ENCODE assay signal across 16 cellular contexts in genomic region chr10:48251525-48252353, GRCh38. TPM values are rescaled to one million over a fixed set of nuclear protein-coding genes. Genes with fewer than 3 reads are reported as not detected.
DNase-seq lines count a peak whose midpoint lies in the region; ATAC-seq and TF ChIP-seq lines count a peak whose summit lies in the region.
"Had no signal": no experiment of that assay in that cellular context is flagged by ENCODE, and none has a peak within 500 bp of the region (broad histone marks: within the 10 kb centered on the region; RNA-seq: fewer than 3 reads in every experiment).

No MANE protein-coding gene starts in this region.

- H3K4me3 Mint-ChIP-seq in Calu3 (ENCODE audit: low read depth, unreplicated experiment), result no peak overlapping the region
- no peak overlapping the region for H3K4me3 Mint-ChIP-seq in HFFc6
- H3K4me3 Mint-ChIP-seq: CD4-positive, alpha-beta T cell; naive B cell; T-helper 1 cell treated with Interleukin-12 subunit alpha and Interleukin-12 subunit beta and Interleukin-4 antibody, amounts not matched to agents 30 μg/mL and 1 μg/mL, for 36 hours had no signal

- H3K27ac Mint-ChIP-seq in Calu3 (ENCODE audit: unreplicated experiment), result no peak overlapping the region
- no peak overlapping the region for H3K27ac Mint-ChIP-seq in HFFc6
- H3K27ac Mint-ChIP-seq: CD4-positive, alpha-beta T cell; naive B cell; T-helper 1 cell treated with Interleukin-12 subunit alpha and Interleukin-12 subunit beta and Interleukin-4 antibody, amounts not matched to agents 30 μg/mL and 1 μg/mL, for 36 hours had no signal

- intact Hi-C loops in Calu3 (cut with micrococcal nuclease; ENCODE audit: unreplicated experiment), result no loop called here

- no peak for ATAC-seq in GM18873 (IDR thresholded peaks at IDR 0.05; ENCODE audit: low FRiP score, unreplicated experiment)

- DNase-seq in Calu3, result peak; percentile 17
- peak; percentile 31 for DNase-seq in M059J (ENCODE audit: low read depth)
- peak; percentile 53 for DNase-seq in SHP77 treated with DMSO at 0.1 percent for 48 hours (lab: John Stamatoyannopoulos, UW)
- DNase-seq in kidney tubule cell (ENCODE audit: low spot score), result peak; percentile 65
- DNase-seq in T-helper 1 cell, result no peak
- DNase-seq in HFFc6, result no peak
- no peak for DNase-seq in activated CD4-positive, alpha-beta T cell treated with anti-CD3 and anti-CD28 coated beads, Interleukin-2, amount 50 U/mL, for 4 hours
- DNase-seq: CD4-positive, alpha-beta T cell; HCEC 1CT; heart right ventricle; naive B cell; NCI-H226; stimulated activated CD4-positive, alpha-beta T cell treated with anti-CD3 and anti-CD28 coated beads, Interleukin-1b, Interleukin-23, amount 100 ng/mL, for 48 hours had no signal

- CTCF ChIA-PET in Calu3 (lab: Charles Lee), result no interaction called here

- no peak for TF ChIP-seq CTCF in Calu3 (IDR thresholded peaks at IDR 0.05; ENCODE audit: unreplicated experiment)
- no peak for TF ChIP-seq CTCF in HFFc6 (IDR thresholded peaks at IDR 0.05)

- H3K4me1 Mint-ChIP-seq in Calu3 (ENCODE audit: low read depth, unreplicated experiment) (peaks cover 35% of the 10 kb centered on the region), HFFc6 (ENCODE audit: low read depth) (peaks cover 14% of the 10 kb centered on the region; the same call in 1 of the 2 replicates)
- H3K4me1 Mint-ChIP-seq: naive B cell had no signal

- H3K9me3 Mint-ChIP-seq in Calu3 (ENCODE audit: low read depth, unreplicated experiment), result no peaks in the 10 kb centered on the region
- H3K9me3 Mint-ChIP-seq in HFFc6, result no peaks in the 10 kb centered on the region
- H3K9me3 Mint-ChIP-seq: CD4-positive, alpha-beta T cell; naive B cell; T-helper 1 cell treated with Interleukin-12 subunit alpha and Interleukin-12 subunit beta and Interleukin-4 antibody, amounts not matched to agents 30 μg/mL and 1 μg/mL, for 36 hours had no signal

- H3K36me3 Mint-ChIP-seq in Calu3 (ENCODE audit: insufficient read depth, unreplicated experiment) (peaks cover 4% of the 10 kb centered on the region), HFFc6 (ENCODE audit: low read depth) (no peaks in the 10 kb centered on the region)
- H3K36me3 Mint-ChIP-seq: naive B cell had no signal

- H3K27me3 Mint-ChIP-seq in Calu3 (ENCODE audit: unreplicated experiment) (peaks cover 8% of the 10 kb centered on the region), HFFc6 (ENCODE audit: insufficient read depth) (peaks cover 41% of the 10 kb centered on the region)

- no TSS peak for BruUV-seq in Calu3 (replicated peaks; lab: Mats Ljungman, UMichigan)

RNA-seq across cellular contexts. Expression of gene FRMPD2, which starts 22.8 kb away (rescaled TPM):
- total RNA-seq in Calu3 (2022), result 1.9 and 2.0 TPM in 2 replicates
- not detected in 2 replicates for total RNA-seq in M059J (2014; rRNA removed; shearing (Covaris generic))
- total RNA-seq in HFFc6 (2021; fragmentation: NEBNext Ultra II Directional; extraction: Animal tissue kit (Norgen Biotek cat#: 25700)), result not detected
- total RNA-seq: CD4-positive, alpha-beta T cell; thoracic aorta had no signal

RNA-seq across cellular contexts. Expression of gene MAPK8, which starts 54.7 kb away (rescaled TPM):
- 55.7 and 63.4 TPM in 2 replicates for total RNA-seq in Calu3 (2022)
- 114 and 149 TPM in 2 replicates for total RNA-seq in M059J (2014; rRNA removed; shearing (Covaris generic))
- 10 to 100 TPM; 56.3 to 96.6 (median 74.8) TPM for total RNA-seq in HFFc6 (2021; fragmentation: NEBNext Ultra II Directional; extraction: Animal tissue kit (Norgen Biotek cat#: 25700))

Comparison
In these comparisons a context has a peak if more than half of its experiments do, and no peak if none do; other contexts are left out.
1. DNase-seq: peak in Calu3 (single experiment), M059J (single experiment), SHP77 treated with DMSO at 0.1 percent for 48 hours (single experiment) and kidney tubule cell (single experiment); none in T-helper 1 cell (0 of 5), HFFc6 (single experiment) and activated CD4-positive, alpha-beta T cell treated with anti-CD3 and anti-CD28 coated beads, Interleukin-2, amount 50 U/mL, for 4 hours (0 of 2).